ENCODE assay signal across 18 cellular contexts in genomic region chr7:152987673-152988072, GRCh38.
"Had no signal": no experiment of that assay in that cellular context is flagged by ENCODE, and none has a peak within 500 bp of the region (broad histone marks: within the 10 kb centered on the region; RNA-seq: fewer than 3 reads in every experiment).

No MANE protein-coding gene starts in this region.

- ATAC-seq: heart left ventricle; mucosa of descending colon; naive thymus-derived CD8-positive, alpha-beta T cell; psoas muscle; right lobe of liver had no signal

- H3K27ac Mint-ChIP-seq: endodermal cell; naive thymus-derived CD8-positive, alpha-beta T cell had no signal

- H3K4me3 ChIP-seq: colonic mucosa, heart left ventricle, mucosa of descending colon, psoas muscle, right lobe of liver, spleen had no signal

- H3K4me3 Mint-ChIP-seq: endodermal cell; naive thymus-derived CD8-positive, alpha-beta T cell had no signal

- DNase-seq: colonic mucosa; dermis blood vessel endothelial cell; effector CD4-positive, alpha-beta T cell; endodermal cell; heart left ventricle; hippocampal formation; kidney glomerular epithelial cell; mammary epithelial cell; mucosa of descending colon; naive thymus-derived CD8-positive, alpha-beta T cell; psoas muscle; retina; right lobe of liver; spleen; stimulated activated CD4-positive, alpha-beta T cell treated with anti-CD3 and anti-CD28 coated beads, Interleukin-2, amount 100 ng/mL, for 24 hours; stimulated activated CD4-positive, alpha-beta T cell treated with anti-CD3 and anti-CD28 coated beads, Interleukin-4, amount 100 ng/mL, for 4 hours; stimulated activated naive CD4-positive, alpha-beta T cell; trophoblast cell had no signal

- H3K9me3 Mint-ChIP-seq: naive thymus-derived CD8-positive, alpha-beta T cell had no signal
